Comparison of ENCODE assay signal across 9 cellular contexts in the genomic region with DNA sequence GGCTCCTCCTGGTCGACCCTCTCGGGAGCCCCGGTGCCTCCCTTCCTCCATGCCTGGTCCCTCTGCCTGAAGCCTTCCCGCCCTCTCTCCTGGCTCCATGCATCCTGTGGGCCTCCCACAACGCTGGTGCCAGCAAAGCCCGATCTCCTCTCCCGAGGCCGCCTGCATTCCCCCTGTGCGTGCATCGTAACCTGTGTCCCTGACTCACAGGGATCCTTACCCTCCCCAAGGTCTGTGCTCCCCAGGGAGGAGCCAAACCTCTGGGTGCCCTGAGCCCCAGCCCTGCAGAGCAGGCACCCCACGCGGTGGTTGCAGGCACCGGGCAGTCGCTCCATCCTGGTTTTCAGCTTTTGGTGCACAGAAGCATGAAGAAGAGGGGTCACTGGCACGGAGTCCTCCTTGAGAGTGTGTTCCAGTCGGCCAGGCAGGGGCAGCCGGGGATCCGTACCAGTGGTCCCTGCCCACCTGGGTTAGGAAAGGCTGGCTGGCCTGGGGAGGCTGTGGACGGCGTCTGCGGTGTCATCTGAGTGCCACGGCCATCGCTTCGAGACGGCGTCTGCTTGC. TPM values are rescaled to one million over a fixed set of nuclear protein-coding genes. Genes with fewer than 3 reads are reported as not detected.
DNase-seq lines count a peak whose midpoint lies in the region; ATAC-seq and TF ChIP-seq lines count a peak whose summit lies in the region.
"Had no signal": no experiment of that assay in that cellular context is flagged by ENCODE, and none has a peak within 500 bp of the region (broad histone marks: within the 10 kb centered on the region; RNA-seq: fewer than 3 reads in every experiment).

No MANE protein-coding gene starts in this region.

- no peaks in the 10 kb centered on the region for H3K9me2 ChIP-seq in PC-3 (replicated peaks; ENCODE audit: low read length)

- H3K27me3 ChIP-seq in DND-41 (ENCODE audit: insufficient read depth, low read length, poor library complexity), result no peaks in the 10 kb centered on the region
- no peaks in the 10 kb centered on the region for H3K27me3 ChIP-seq in PC-3 (ENCODE audit: low read length)
- H3K27me3 ChIP-seq in left ventricle myocardium inferior (ENCODE audit: low read depth), result no peaks in the 10 kb centered on the region
- peaks cover 0 to 2% (median 0%) of the 10 kb centered on the region in 3 donors for H3K27me3 ChIP-seq in psoas muscle (ENCODE audit: insufficient read depth in 3 of 3, low read length in 2 of 3)
- no peaks in the 10 kb centered on the region for H3K27me3 ChIP-seq in transverse colon

- H3K4me3 Mint-ChIP-seq in mesothelial cell of epicardium, result no peak overlapping the region

- DNase-seq in DND-41, result no peak
- DNase-seq in PC-3, result no peak
- no peak for DNase-seq in left ventricle myocardium inferior
- DNase-seq in psoas muscle, result no peak
- DNase-seq in transverse colon, result no peak
- DNase-seq in mesothelial cell of epicardium (ENCODE audit: low spot score in 2 of 2, unreplicated experiment in 2 of 2), result no peak
- DNase-seq in ecto neural progenitor cell (ENCODE audit: low spot score), result no peak

- TF ChIP-seq EP300 in transverse colon (IDR thresholded peaks at IDR 0.05; ENCODE audit: low read depth), result no peak

- no peaks in the 10 kb centered on the region for H3K9me3 ChIP-seq in DND-41 (ENCODE audit: insufficient read depth, low read length, severe bottlenecking)
- H3K9me3 ChIP-seq in PC-3 (ENCODE audit: low read length), result no peaks in the 10 kb centered on the region
- no peaks in the 10 kb centered on the region for H3K9me3 ChIP-seq in left ventricle myocardium inferior (replicated peaks)
- H3K9me3 ChIP-seq in psoas muscle, result no peaks in the 10 kb centered on the region
- no peaks in the 10 kb centered on the region for H3K9me3 ChIP-seq in transverse colon

- WGBS in psoas muscle, 3 donors, result 70 to 77% (median 72%) methylated on average over 26 of the region's 26 CpGs
- WGBS in transverse colon (ENCODE audit: low coverage in 1 of 2), 2 donors, result 89% methylated on average over 25 of the region's 26 CpGs; no CpG with 5 or more reads in 1 of the 2 donors

- H2AFZ ChIP-seq in DND-41 (ENCODE audit: low read depth, low read length), result peak overlapping the region; percentile 78
- H2AFZ ChIP-seq in PC-3 (ENCODE audit: low read length), result peak overlapping the region; percentile 87

- H4K20me1 ChIP-seq in DND-41 (ENCODE audit: insufficient read depth, low read length), result 0 out of 2 replicates have a peak, but pooled peaks cover 2% of the 10 kb centered on the region
- no peaks in the 10 kb centered on the region for H4K20me1 ChIP-seq in PC-3 (ENCODE audit: low read length)

- no peaks in the 10 kb centered on the region for H3K36me3 ChIP-seq in DND-41 (ENCODE audit: insufficient read depth, low read length)
- no peaks in the 10 kb centered on the region for H3K36me3 ChIP-seq in PC-3 (ENCODE audit: low read depth, low read length)
- no peaks in the 10 kb centered on the region for H3K36me3 ChIP-seq in left ventricle myocardium inferior
- H3K36me3 ChIP-seq in psoas muscle (ENCODE audit: insufficient read depth in 1 of 2, low read depth in 1 of 2), result no peaks in the 10 kb centered on the region
- no peaks in the 10 kb centered on the region for H3K36me3 ChIP-seq in transverse colon

- TF ChIP-seq CTCF in DND-41 (IDR thresholded peaks at IDR 0.05; ENCODE audit: borderline replicate concordance, extremely low read depth, low read length, poor library complexity, severe bottlenecking) (no peak), PC-3 (conservative IDR thresholded peaks at IDR 0.05; ENCODE audit: low read depth, low read length) (no peak), left ventricle myocardium inferior (IDR thresholded peaks at IDR 0.05; ENCODE audit: borderline replicate concordance) (no peak), psoas muscle (IDR thresholded peaks at IDR 0.05) (no peak), transverse colon (IDR thresholded peaks at IDR 0.05) (no peak), mesothelial cell of epicardium (IDR thresholded peaks at IDR 0.05; ENCODE audit: unreplicated experiment) (no peak)

- no peak overlapping the region for H3K4me2 ChIP-seq in DND-41 (ENCODE audit: insufficient read depth, low read length)
- peak overlapping the region; percentile 21; the same call in 1 of the 2 replicates for H3K4me2 ChIP-seq in PC-3 (ENCODE audit: low read length)

- no peaks in the 10 kb centered on the region for H3K36me3 Mint-ChIP-seq in mesothelial cell of epicardium

- H3K9me3 Mint-ChIP-seq in mesothelial cell of epicardium, result no peaks in the 10 kb centered on the region

- CTCF ChIA-PET in PC-3 (lab: Charles Lee), result interaction anchor here (0.6 kb wide), 1 partner anchor 109 kb away, joined by 9 read pairs; no protein-coding TSS in a partner anchor

- intact Hi-C loops in PC-3 (cut with micrococcal nuclease), result no loop called here
- intact Hi-C loops in left ventricle myocardium inferior (cut with micrococcal nuclease), result no loop called here
- intact Hi-C loops in psoas muscle (cut with DNase I), result no loop called here
- intact Hi-C loops in transverse colon (cut with DNase I; ENCODE audit: low total_unique reads), result no loop called here

- H3K27ac ChIP-seq in DND-41 (ENCODE audit: low read length) (no peak overlapping the region), PC-3 (ENCODE audit: low read length) (no peak overlapping the region), left ventricle myocardium inferior (replicated peaks) (no peak overlapping the region), psoas muscle (no peak overlapping the region), transverse colon (no peak overlapping the region)

- H3K4me1 Mint-ChIP-seq in mesothelial cell of epicardium, result peaks cover 6% of the 10 kb centered on the region

- TF ChIP-seq POLR2A in transverse colon (IDR thresholded peaks at IDR 0.05), result no peak

- H3K79me2 ChIP-seq in DND-41 (ENCODE audit: insufficient read depth, low read length) (no peaks in the 10 kb centered on the region), PC-3 (ENCODE audit: low read length) (no peaks in the 10 kb centered on the region)

- peak; percentile 26; the same call in 1 of the 3 replicates for ATAC-seq in DND-41 (ENCODE audit: insufficient read depth, low read depth)
- ATAC-seq in PC-3, result peak; percentile 44
- ATAC-seq in psoas muscle, result peak in 3 of 4 donors; percentile 15 to 23 (median 23)
- ATAC-seq in HG02840 (IDR thresholded peaks at IDR 0.05; ENCODE audit: low FRiP score, unreplicated experiment), result no peak

- H3K9ac ChIP-seq in DND-41 (ENCODE audit: low read depth, low read length), result no peak overlapping the region
- no peak overlapping the region for H3K9ac ChIP-seq in PC-3 (ENCODE audit: low read length)

- H3K4me1 ChIP-seq in DND-41 (ENCODE audit: insufficient read depth, low read length), result peaks cover 6% of the 10 kb centered on the region
- H3K4me1 ChIP-seq in PC-3 (ENCODE audit: insufficient read depth, low read length), result no peaks in the 10 kb centered on the region
- H3K4me1 ChIP-seq in left ventricle myocardium inferior, result peaks cover 8% of the 10 kb centered on the region
- H3K4me1 ChIP-seq in psoas muscle, result no peaks in the 10 kb centered on the region
- H3K4me1 ChIP-seq in transverse colon, result peaks cover 0 to 8% (median 2%) of the 10 kb centered on the region in 4 donors

- POLR2A ChIA-PET in PC-3 (lab: Charles Lee; ENCODE audit: unreplicated experiment), result no interaction called here

- no peaks in the 10 kb centered on the region for H3F3A ChIP-seq in PC-3 (ENCODE audit: low read length, unreplicated experiment)

- in situ Hi-C loops in transverse colon (cut with MboI; ENCODE audit: low pct_ligation_motif_present in 1 of 4, low pct_unique_long_range_greater_than_20kb in 1 of 4, low sequenced_read_pairs in 3 of 4), result no loop called here

- no peak overlapping the region for H3K27ac Mint-ChIP-seq in mesothelial cell of epicardium

- BruUV-seq in PC-3 (replicated peaks; lab: Mats Ljungman, UMichigan), result no TSS peak

- peaks cover 5% of the 10 kb centered on the region for H3K27me3 Mint-ChIP-seq in mesothelial cell of epicardium (ENCODE audit: low read depth)

- H3K4me3 ChIP-seq in DND-41 (ENCODE audit: low read depth in 1 of 2, low read length in 2 of 2) (no peak overlapping the region), PC-3 (ENCODE audit: low read length) (no peak overlapping the region), left ventricle myocardium inferior (peak overlapping the region; percentile 67), psoas muscle (peak overlapping the region; percentile 58), transverse colon (peak overlapping the region in 1 of 4 donors; percentile 45)

RNA-seq across cellular contexts. Expression of gene ENPP7, which starts 1.8 kb away (rescaled TPM):
- total RNA-seq in PC-3 (2014; rRNA removed), result not detected in 2 replicates
- not detected for total RNA-seq in left ventricle myocardium inferior
- total RNA-seq in psoas muscle, result not detected
- under 1 TPM in 2 of 3 donors, not detected in 1; 0.04 to 0.10 TPM for polyA plus RNA-seq in psoas muscle
- under 1 TPM in 1 of 4 donors, not detected in 3; 0.16 TPM for total RNA-seq in transverse colon
- not detected in 3 replicates for total RNA-seq in mesothelial cell of epicardium
- total RNA-seq: NCI-H460 had no signal

RNA-seq across cellular contexts. Expression of gene CBX2, which starts 49.0 kb away (rescaled TPM):
- total RNA-seq in PC-3 (2014; rRNA removed), result 39.2 and 43.9 TPM in 2 replicates
- 2.6 TPM for total RNA-seq in left ventricle myocardium inferior
- 1 to 10 TPM in 2 of 4 donors, under 1 TPM in 2; 0.40 to 2.3 (median 0.79) TPM for total RNA-seq in psoas muscle
- polyA plus RNA-seq in psoas muscle, result 1 to 10 TPM in 1 of 3 donors, under 1 TPM in 2; 0.44 to 1.0 (median 0.51) TPM
- under 1 TPM in 2 of 4 donors, not detected in 2; 0.27 to 0.64 TPM for total RNA-seq in transverse colon
- total RNA-seq in mesothelial cell of epicardium, result 47.1 to 49.7 TPM (median 48.6 TPM) in 3 replicates

Comparison
In these comparisons a context has a peak if more than half of its experiments do, and no peak if none do; other contexts are left out.
1. H3K4me3 ChIP-seq: peak in left ventricle myocardium inferior (single experiment) and psoas muscle (single experiment); none in DND-41 (0 of 2) and PC-3 (single experiment).
2. RNA of gene CBX2, which starts 49.0 kb away (total RNA-seq): 47.1 to 49.7 TPM in mesothelial cell of epicardium and 39.2 to 43.9 TPM in PC-3; 2.6 TPM in left ventricle myocardium inferior (single experiment), 0.40 to 2.3 TPM in psoas muscle and 0.27 to 0.64 TPM in transverse colon; every median in the first group is over 10 times any median in the second.